In genomic region chr14:62626416-62626815, GRCh38 we compare ENCODE assay signal across 22 cellular contexts.
"Had no signal": no experiment of that assay in that cellular context is flagged by ENCODE, and none has a peak within 500 bp of the region (broad histone marks: within the 10 kb centered on the region; RNA-seq: fewer than 3 reads in every experiment).

No MANE protein-coding gene starts in this region.

- H3K4me1 ChIP-seq: esophagus squamous epithelium, lower lobe of right lung, psoas muscle, sigmoid colon, testis, tibial artery had no signal

- H3K4me1 Mint-ChIP-seq: natural killer cell; stimulated activated memory B cell treated with anti-CD40 and anti-IgM and Interleukin-4, amounts not matched to agents 10 μg/mL and 1 μg/mL and 100 μg/mL, for 72 hours had no signal

- H3K9me3 ChIP-seq: esophagus squamous epithelium, lower lobe of right lung, ovary, psoas muscle, testis, tibial artery had no signal

- H3K36me3 ChIP-seq: esophagus squamous epithelium, lower lobe of right lung, ovary, sigmoid colon, tibial artery had no signal

- H3K4me3 Mint-ChIP-seq: dendritic cell treated with granulocyte-macrophage colony-stimulating factor and Interleukin-4, amounts not matched to agents 40 ng/mL and 50 ng/mL, for 4 days; natural killer cell; stimulated activated memory B cell treated with anti-CD40 and anti-IgM and Interleukin-4, amounts not matched to agents 10 μg/mL and 1 μg/mL and 100 μg/mL, for 72 hours; type B pancreatic cell had no signal

- H3K9me3 Mint-ChIP-seq: type B pancreatic cell had no signal

- H3K36me3 Mint-ChIP-seq: stimulated activated memory B cell treated with anti-CD40 and anti-IgM and Interleukin-4, amounts not matched to agents 10 μg/mL and 1 μg/mL and 100 μg/mL, for 72 hours; type B pancreatic cell had no signal

- H3K27ac ChIP-seq: esophagus squamous epithelium, lower lobe of right lung, ovary, psoas muscle, sigmoid colon, testis, tibial artery had no signal

- H3K27me3 Mint-ChIP-seq: dendritic cell treated with granulocyte-macrophage colony-stimulating factor and Interleukin-4, amounts not matched to agents 40 ng/mL and 50 ng/mL, for 4 days; stimulated activated memory B cell treated with anti-CD40 and anti-IgM and Interleukin-4, amounts not matched to agents 10 μg/mL and 1 μg/mL and 100 μg/mL, for 72 hours; type B pancreatic cell had no signal

- H3K27ac Mint-ChIP-seq: dendritic cell treated with granulocyte-macrophage colony-stimulating factor and Interleukin-4, amounts not matched to agents 40 ng/mL and 50 ng/mL, for 4 days; natural killer cell; stimulated activated memory B cell treated with anti-CD40 and anti-IgM and Interleukin-4, amounts not matched to agents 10 μg/mL and 1 μg/mL and 100 μg/mL, for 72 hours; type B pancreatic cell had no signal

- H3K27me3 ChIP-seq: esophagus squamous epithelium, ovary, sigmoid colon, testis, tibial artery had no signal

- H3K4me3 ChIP-seq: esophagus squamous epithelium, lower lobe of right lung, ovary, psoas muscle, sigmoid colon, testis, tibial artery had no signal

- ATAC-seq: left ventricle myocardium superior; lower lobe of right lung; natural killer cell; psoas muscle; right cardiac atrium; stimulated activated memory B cell treated with anti-CD40 and anti-IgM and Interleukin-4, amounts not matched to agents 10 μg/mL and 1 μg/mL and 100 μg/mL, for 72 hours; stimulated activated naive CD8-positive, alpha-beta T cell treated with anti-CD3 and anti-CD28 coated beads, Interleukin-15, Interleukin-2, amounts not matched to agents 100 U/mL and 50 U/mL, for 24 hours had no signal

- DNase-seq: effector CD8-positive, alpha-beta T cell; esophagus squamous epithelium; foreskin melanocyte; hypothalamus; left ventricle myocardium superior; lower lobe of right lung; natural killer cell; occipital lobe; ovary; posterior cingulate gyrus; psoas muscle; right cardiac atrium; sigmoid colon; stimulated activated CD4-positive, alpha-beta T cell treated with anti-CD3 and anti-CD28 coated beads, Interleukin-2, amount 100 ng/mL, for 24 hours; stimulated activated CD4-positive, alpha-beta T cell treated with anti-CD3 and anti-CD28 coated beads, Interleukin-4, amount 100 ng/mL, for 4 hours; stimulated activated naive CD8-positive, alpha-beta T cell treated with anti-CD3 and anti-CD28 coated beads, Interleukin-15, Interleukin-2, amounts not matched to agents 100 U/mL and 50 U/mL, for 24 hours; substantia nigra; testis; tibial artery had no signal
